Comparison of ENCODE assay signal across 15 cellular contexts in genomic region chr5:167702014-167702413, GRCh38.
DNase-seq lines count a peak whose midpoint lies in the region; TF ChIP-seq lines count a peak whose summit lies in the region.
"Had no signal": no experiment of that assay in that cellular context is flagged by ENCODE, and none has a peak within 500 bp of the region (broad histone marks: within the 10 kb centered on the region; RNA-seq: fewer than 3 reads in every experiment).

No MANE protein-coding gene starts in this region.

- POLR2A ChIA-PET in HEK293T (lab: Yijun Ruan, JAX): no interaction called here

- H3K36me3 Mint-ChIP-seq in HFFc6 (ENCODE audit: low read depth): peaks cover 3% of the 10 kb centered on the region

- TF ChIP-seq CTCF in HFFc6 (IDR thresholded peaks at IDR 0.05) (no peak), fibroblast of lung (conservative IDR thresholded peaks at IDR 0.05 in 1 of 2, IDR thresholded peaks at IDR 0.05 in 1 of 2; ENCODE audit: low read depth in 1 of 2, low read length in 2 of 2) (no peak)

- no peak overlapping the region for H3K4me3 ChIP-seq in SJSA1
- no peak overlapping the region for H3K4me3 ChIP-seq in fibroblast of lung (replicated peaks in 1 of 4; ENCODE audit: control extremely low read depth in 1 of 4, insufficient read depth in 1 of 4, low read depth in 3 of 4, low read length in 4 of 4)

- H3K27ac Mint-ChIP-seq in HFFc6: peak overlapping the region; percentile 98; the same call in 1 of the 2 replicates
- H3K27ac Mint-ChIP-seq: CD4-positive, alpha-beta T cell had no signal

- no peak overlapping the region for H3K4me2 ChIP-seq in fibroblast of lung (ENCODE audit: extremely low read depth, insufficient read depth, low read length)

- CTCF ChIA-PET in HEK293T (lab: Yijun Ruan, JAX): no interaction called here

- H3K9me3 Mint-ChIP-seq in HFFc6: no peaks in the 10 kb centered on the region
- H3K9me3 Mint-ChIP-seq: CD4-positive, alpha-beta T cell had no signal

- H3K9ac ChIP-seq in fibroblast of lung (ENCODE audit: insufficient read depth, low read length): no peak overlapping the region

- H3K27me3 Mint-ChIP-seq in HFFc6 (ENCODE audit: insufficient read depth): no peaks in the 10 kb centered on the region

- H3K27me3 ChIP-seq in SJSA1 (replicated peaks): no peaks in the 10 kb centered on the region
- H3K27me3 ChIP-seq in fibroblast of lung (ENCODE audit: control insufficient read depth, insufficient read depth, low read length): no peaks in the 10 kb centered on the region

- H3K9me3 ChIP-seq in SJSA1 (replicated peaks) (no peaks in the 10 kb centered on the region), fibroblast of lung (ENCODE audit: control insufficient read depth, insufficient read depth, low read depth, low read length) (no peaks in the 10 kb centered on the region)

- H3K4me1 ChIP-seq in SJSA1 (replicated peaks) (peaks cover 44% of the 10 kb centered on the region), fibroblast of lung (ENCODE audit: control insufficient read depth, extremely low read depth, insufficient read depth, low read length) (peaks cover 11% of the 10 kb centered on the region)

- H3K4me1 Mint-ChIP-seq in HFFc6 (ENCODE audit: low read depth): peaks cover 63% of the 10 kb centered on the region

- H3K27ac ChIP-seq in SJSA1 (peak overlapping the region; percentile 89), fibroblast of lung (ENCODE audit: insufficient read depth, low read length) (no peak overlapping the region)

- H3K79me2 ChIP-seq in fibroblast of lung (ENCODE audit: control insufficient read depth, insufficient read depth, low read length): no peaks in the 10 kb centered on the region

- H4K20me1 ChIP-seq in fibroblast of lung (ENCODE audit: control insufficient read depth, extremely low read depth, insufficient read depth, low read length): no peaks in the 10 kb centered on the region

- DNase-seq in HFFc6 (no peak), SJSA1 (ENCODE audit: low read depth in 1 of 2, low spot score in 2 of 2) (no peak), fibroblast of lung (ENCODE audit: low read depth in 2 of 2) (no peak), HEK293T (ENCODE audit: extremely low spot score) (no peak), DMS153 treated with DMSO at 0.1 percent for 48 hours (lab: John Stamatoyannopoulos, UW; ENCODE audit: unreplicated experiment) (no peak), kidney tubule cell (ENCODE audit: low spot score) (no peak), NCI-H1092 treated with DMSO at 0.1 percent for 48 hours (lab: John Stamatoyannopoulos, UW) (no peak)
- DNase-seq: CD4-positive, alpha-beta T cell; GOT3; NCI-H1436 treated with DMSO at 0.1 percent for 48 hours; NCI-H2029; NCI-H2171; NCI-H526 treated with DMSO at 0.1 percent for 48 hours; SHP77; T-helper 1 cell had no signal

- H2AFZ ChIP-seq in fibroblast of lung (ENCODE audit: low read length): peak overlapping the region; percentile 21

- H3K4me3 Mint-ChIP-seq in HFFc6: no peak overlapping the region
- H3K4me3 Mint-ChIP-seq: CD4-positive, alpha-beta T cell had no signal

- H3K36me3 ChIP-seq in SJSA1 (no peaks in the 10 kb centered on the region), fibroblast of lung (ENCODE audit: control insufficient read depth, insufficient read depth, low read length) (no peaks in the 10 kb centered on the region)

TF ChIP-seq in HEK293T, 16 proteins besides CTCF, POLR2A, EP300 and RAD21:
- TF ChIP-seq ARNT (IDR thresholded peaks at IDR 0.05) (no peak), ZNF384 (IDR thresholded peaks at IDR 0.05) (no peak), SUZ12 (IDR thresholded peaks at IDR 0.05) (no peak), NFRKB (IDR thresholded peaks at IDR 0.05) (no peak), FOXK2 (IDR thresholded peaks at IDR 0.05) (no peak), FOXM1 (IDR thresholded peaks at IDR 0.05; ENCODE audit: borderline replicate concordance) (no peak), SP1 (IDR thresholded peaks at IDR 0.05) (no peak), BHLHE40 (IDR thresholded peaks at IDR 0.05; ENCODE audit: borderline replicate concordance) (no peak), FOXA1 (IDR thresholded peaks at IDR 0.05) (no peak), HDGF (IDR thresholded peaks at IDR 0.05; ENCODE audit: borderline replicate concordance) (no peak), CTBP1 (IDR thresholded peaks at IDR 0.05; ENCODE audit: borderline replicate concordance) (no peak), LEF1 (IDR thresholded peaks at IDR 0.05; ENCODE audit: borderline replicate concordance) (no peak), TARDBP (IDR thresholded peaks at IDR 0.05) (no peak), ELF4 (IDR thresholded peaks at IDR 0.05) (no peak), L3MBTL2 (conservative IDR thresholded peaks at IDR 0.05) (no peak)
- TF ChIP-seq, protein P1, sequence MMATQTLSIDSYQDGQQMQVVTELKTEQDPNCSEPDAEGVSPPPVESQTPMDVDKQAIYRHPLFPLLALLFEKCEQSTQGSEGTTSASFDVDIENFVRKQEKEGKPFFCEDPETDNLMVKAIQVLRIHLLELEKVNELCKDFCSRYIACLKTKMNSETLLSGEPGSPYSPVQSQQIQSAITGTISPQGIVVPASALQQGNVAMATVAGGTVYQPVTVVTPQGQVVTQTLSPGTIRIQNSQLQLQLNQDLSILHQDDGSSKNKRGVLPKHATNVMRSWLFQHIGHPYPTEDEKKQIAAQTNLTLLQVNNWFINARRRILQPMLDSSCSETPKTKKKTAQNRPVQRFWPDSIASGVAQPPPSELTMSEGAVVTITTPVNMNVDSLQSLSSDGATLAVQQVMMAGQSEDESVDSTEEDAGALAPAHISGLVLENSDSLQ (IDR thresholded peaks at IDR 0.05): no peak
TF ChIP-seq in HEK293T: peak in this region for 0.
